11 cellular contexts compared by ENCODE assay signal in genomic region chr7:128694742-128695141, GRCh38. TPM values are rescaled to one million over a fixed set of nuclear protein-coding genes. Genes with fewer than 3 reads are reported as not detected.
"Had no signal": no experiment of that assay in that cellular context is flagged by ENCODE, and none has a peak within 500 bp of the region (broad histone marks: within the 10 kb centered on the region; RNA-seq: fewer than 3 reads in every experiment).

No MANE protein-coding gene starts in this region.

- H2AFZ ChIP-seq: GM23248, GM23338 had no signal

- H3K9ac ChIP-seq: GM23248 had no signal

- H3K36me3 ChIP-seq: HAP-1 had no signal

- H3K4me3 ChIP-seq: GM23248, GM23338, HAP-1 had no signal

- DNase-seq: GM23248, GOT3, H7, H9, HCEC 1CT, HFFc6 had no signal

- H3K27ac ChIP-seq: GM23248 had no signal

- FAIRE-seq: H1, H54 had no signal

- H3K9me3 ChIP-seq: HAP-1 had no signal

- ATAC-seq: GM23338, HCT116 had no signal

- H3K4me2 ChIP-seq: GM23338 had no signal

RNA-seq across cellular contexts. Expression of gene GARIN1A, which starts 22.6 kb away (rescaled TPM):
- total RNA-seq: GM23338, H7 had no signal
- polyA plus RNA-seq: H1 had no signal
